ENCODE assay signal across 22 cellular contexts in the genomic region with DNA sequence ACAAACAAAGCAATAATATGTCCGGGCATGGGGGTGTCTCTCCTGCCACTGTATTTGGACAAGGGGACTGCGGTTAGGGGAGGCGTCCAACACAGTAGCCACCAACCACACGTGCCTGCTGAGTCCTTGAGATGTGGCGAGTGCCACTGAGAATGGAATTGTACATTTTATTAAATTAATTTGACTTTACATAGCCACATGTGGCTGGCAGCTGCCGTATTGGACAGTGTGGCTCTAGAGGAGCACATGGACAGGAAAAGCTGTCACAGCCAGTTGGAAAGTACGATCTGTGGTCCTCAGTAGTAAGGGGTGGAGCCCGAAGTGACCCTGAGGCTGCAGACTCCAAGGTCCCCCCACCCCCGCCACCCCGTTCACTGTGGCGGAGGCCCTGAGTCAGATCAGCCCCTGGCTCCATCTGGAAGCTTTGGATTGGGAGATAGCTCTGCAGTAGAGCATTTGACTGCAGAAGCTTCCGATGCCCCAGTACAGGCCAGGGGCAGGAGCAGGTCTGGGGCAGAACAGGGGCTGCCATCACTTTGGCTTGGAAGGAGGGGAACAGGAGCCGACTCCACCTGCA. TPM values are rescaled to one million over a fixed set of nuclear protein-coding genes. Genes with fewer than 3 reads are reported as not detected.
A peak's percentile ranks its signal among the peaks of the same experiment; 100 is the strongest.
DNase-seq lines count a peak whose midpoint lies in the region; ATAC-seq and TF ChIP-seq lines count a peak whose summit lies in the region.
"Had no signal": no experiment of that assay in that cellular context is flagged by ENCODE, and none has a peak within 500 bp of the region (broad histone marks: within the 10 kb centered on the region; RNA-seq: fewer than 3 reads in every experiment).

No MANE protein-coding gene starts in this region.

- H3K9me3 Mint-ChIP-seq in natural killer cell treated with Interleukin-12 subunit alpha and Interleukin-12 subunit beta and Interleukin-15 and Interleukin-18, amount 100 ng/mL, for 72 hours: no peaks in the 10 kb centered on the region
- H3K9me3 Mint-ChIP-seq in natural killer cell: no peaks in the 10 kb centered on the region
- H3K9me3 Mint-ChIP-seq: CD8-positive, alpha-beta memory T cell; GM23338 had no signal

- H3K4me3 Mint-ChIP-seq in natural killer cell treated with Interleukin-12 subunit alpha and Interleukin-12 subunit beta and Interleukin-15 and Interleukin-18, amount 100 ng/mL, for 72 hours: no peak overlapping the region
- no peak overlapping the region for H3K4me3 Mint-ChIP-seq in natural killer cell
- H3K4me3 Mint-ChIP-seq: CD8-positive, alpha-beta memory T cell; GM23338 had no signal

- peak; percentile 18 for DNase-seq in natural killer cell treated with Interleukin-12 subunit alpha and Interleukin-12 subunit beta and Interleukin-15 and Interleukin-18, amount 100 ng/mL, for 72 hours (ENCODE audit: low spot score)
- DNase-seq in natural killer cell (no peak), WERI-Rb-1 (peak; percentile 42), neuronal stem cell (ENCODE audit: low spot score) (no peak), NCI-H1048 (lab: John Stamatoyannopoulos, UW) (no peak)
- no peak for DNase-seq in activated CD4-positive, alpha-beta T cell treated with anti-CD3 and anti-CD28 coated beads for 48 hours
- no peak for DNase-seq in NK-92 treated with Interleukin-12 subunit alpha and Interleukin-12 subunit beta, amount 100 ng/mL, for 24 hours (lab: John Stamatoyannopoulos, UW)
- DNase-seq: C1 segment of cervical spinal cord; CD8-positive, alpha-beta memory T cell; DMS53; EL; NCI-H1417 treated with DMSO at 0.1 percent for 48 hours; NCI-H187 treated with DMSO at 0.1 percent for 48 hours; NCI-H2227 treated with DMSO at 0.1 percent for 48 hours; NCI-H524; NCI-H82; RPMI8226; SJCRH30 had no signal

- H3K27me3 Mint-ChIP-seq in natural killer cell treated with Interleukin-12 subunit alpha and Interleukin-12 subunit beta and Interleukin-15 and Interleukin-18, amount 100 ng/mL, for 72 hours: peaks cover 8 to 10% of the 10 kb centered on the region in 2 donors
- peaks cover 9 to 11% of the 10 kb centered on the region in 2 donors for H3K27me3 Mint-ChIP-seq in natural killer cell (ENCODE audit: low read depth in 2 of 2)

- no peak overlapping the region for H4K91ac ChIP-seq in neuronal stem cell (ENCODE audit: low read depth, low read length, poor library complexity)

- no peak overlapping the region for H3K14ac ChIP-seq in neuronal stem cell (ENCODE audit: low read length)

- H2AK5ac ChIP-seq in neuronal stem cell (ENCODE audit: low read depth, low read length): peak overlapping the region; percentile 33

- no peak overlapping the region for H3K9ac ChIP-seq in neuronal stem cell (ENCODE audit: low read depth, low read length, poor library complexity)

- peaks cover 2% of the 10 kb centered on the region for H3K79me1 ChIP-seq in neuronal stem cell (ENCODE audit: low read depth, low read length)

- intact Hi-C loops in natural killer cell (cut with micrococcal nuclease): no loop called here

- H3K36me3 ChIP-seq in WERI-Rb-1 (no peaks in the 10 kb centered on the region), neuronal stem cell (replicated peaks in 1 of 2; ENCODE audit: control insufficient read depth in 2 of 2, insufficient read depth in 2 of 2, low read length in 2 of 2) (no peaks in the 10 kb centered on the region)
- H3K36me3 ChIP-seq: SJCRH30 had no signal

- TF ChIP-seq CTCF in natural killer cell (IDR thresholded peaks at IDR 0.05) (no peak), WERI-Rb-1 (IDR thresholded peaks at IDR 0.05; ENCODE audit: low read depth, low read length) (no peak)

- H3K27ac Mint-ChIP-seq in natural killer cell treated with Interleukin-12 subunit alpha and Interleukin-12 subunit beta and Interleukin-15 and Interleukin-18, amount 100 ng/mL, for 72 hours: no peak overlapping the region
- H3K27ac Mint-ChIP-seq in natural killer cell: no peak overlapping the region
- H3K27ac Mint-ChIP-seq: CD8-positive, alpha-beta memory T cell; GM23338 had no signal

- no peak overlapping the region for H2AFZ ChIP-seq in neuronal stem cell (ENCODE audit: low read length)
- H2AFZ ChIP-seq: GM23338 had no signal

- H4K8ac ChIP-seq in neuronal stem cell (ENCODE audit: low read depth, low read length): no peak overlapping the region

- H2BK12ac ChIP-seq in neuronal stem cell (ENCODE audit: low read length): no peak overlapping the region

- H3K27me3 ChIP-seq in WERI-Rb-1 (ENCODE audit: insufficient read depth, low read depth, severe bottlenecking): no peaks in the 10 kb centered on the region
- no peaks in the 10 kb centered on the region for H3K27me3 ChIP-seq in neuronal stem cell (ENCODE audit: control insufficient read depth in 3 of 3, insufficient read depth in 3 of 3, low read depth in 1 of 3, low read length in 3 of 3)

- peak overlapping the region; percentile 3 for H3K23ac ChIP-seq in neuronal stem cell (ENCODE audit: low read depth, low read length, poor library complexity)

- no CpG with 5 or more reads among the region's 13 CpGs for WGBS in neuronal stem cell (ENCODE audit: extremely low coverage in 2 of 2, insufficient read length in 2 of 2, insufficient replicate concordance in 1 of 2), 2 donors

- H3K36me3 Mint-ChIP-seq in natural killer cell treated with Interleukin-12 subunit alpha and Interleukin-12 subunit beta and Interleukin-15 and Interleukin-18, amount 100 ng/mL, for 72 hours: no peaks in the 10 kb centered on the region
- no peaks in the 10 kb centered on the region for H3K36me3 Mint-ChIP-seq in natural killer cell
- H3K36me3 Mint-ChIP-seq: CD8-positive, alpha-beta memory T cell had no signal

- no peak overlapping the region for H2BK120ac ChIP-seq in neuronal stem cell (ENCODE audit: low read depth, low read length)

- H3K4ac ChIP-seq in neuronal stem cell (ENCODE audit: low read length): no peak overlapping the region

- H2BK15ac ChIP-seq in neuronal stem cell (ENCODE audit: low read length): peak overlapping the region; percentile 38

- H3K4me3 ChIP-seq in WERI-Rb-1 (ENCODE audit: low read depth, low read length) (no peak overlapping the region), neuronal stem cell (ENCODE audit: low read length in 2 of 2) (no peak overlapping the region)
- H3K4me3 ChIP-seq: A549, GM23338, SJCRH30 had no signal

- no peak overlapping the region for H3K4me2 ChIP-seq in neuronal stem cell (ENCODE audit: insufficient read depth, low read length, poor library complexity, severe bottlenecking)
- H3K4me2 ChIP-seq: A549, GM23338 had no signal

- no peak for ATAC-seq in natural killer cell treated with Interleukin-12 subunit alpha and Interleukin-12 subunit beta and Interleukin-15 and Interleukin-18, amount 100 ng/mL, for 72 hours
- ATAC-seq in natural killer cell: no peak
- no peak for ATAC-seq in GM18511 (IDR thresholded peaks at IDR 0.05; ENCODE audit: unreplicated experiment)
- ATAC-seq: A549, GM23338, HCT116 had no signal

- no peak overlapping the region for H2BK5ac ChIP-seq in neuronal stem cell (ENCODE audit: low read length)

- H3K4me1 ChIP-seq in neuronal stem cell (ENCODE audit: control insufficient read depth in 2 of 2, insufficient read depth in 1 of 2, low read depth in 1 of 2, low read length in 2 of 2): peaks cover 0 to 4% of the 10 kb centered on the region in 2 donors
- H3K4me1 ChIP-seq: A549 had no signal

- no peak overlapping the region for H3K27ac ChIP-seq in WERI-Rb-1
- H3K27ac ChIP-seq in neuronal stem cell (replicated peaks; ENCODE audit: low read length): no peak overlapping the region
- H3K27ac ChIP-seq: A549, SJCRH30 had no signal

- peak overlapping the region; percentile 39 for H3K18ac ChIP-seq in neuronal stem cell (ENCODE audit: low read length)

- H3K9me3 ChIP-seq in WERI-Rb-1 (ENCODE audit: severe bottlenecking): no peaks in the 10 kb centered on the region
- no peaks in the 10 kb centered on the region for H3K9me3 ChIP-seq in neuronal stem cell (replicated peaks in 1 of 2; ENCODE audit: control insufficient read depth in 2 of 2, insufficient read depth in 1 of 2, low read depth in 1 of 2, low read length in 2 of 2)
- H3K9me3 ChIP-seq: A549, SJCRH30 had no signal

- H3K4me1 Mint-ChIP-seq in natural killer cell treated with Interleukin-12 subunit alpha and Interleukin-12 subunit beta and Interleukin-15 and Interleukin-18, amount 100 ng/mL, for 72 hours (ENCODE audit: low read depth in 2 of 2): peaks cover 6 to 9% of the 10 kb centered on the region in 2 donors
- peaks cover 11 to 13% of the 10 kb centered on the region in 2 donors for H3K4me1 Mint-ChIP-seq in natural killer cell

RNA-seq across cellular contexts. Expression of gene BEGAIN, which starts 25.8 kb away (rescaled TPM):
- not detected for total RNA-seq in natural killer cell treated with Interleukin-12 subunit alpha and Interleukin-12 subunit beta and Interleukin-15 and Interleukin-18, amount 100 ng/mL, for 72 hours
- 1 to 10 TPM in 1 of 3 donors, under 1 TPM in 1, not detected in 1; 0.11 to 1.3 TPM for total RNA-seq in natural killer cell
- 20.9 TPM for polyA plus RNA-seq in neuronal stem cell (2013, experiment 1 of 2)
- 20.1 TPM for polyA plus RNA-seq in neuronal stem cell (2013, experiment 2 of 2)

Comparison
In these comparisons a context has a peak if more than half of its experiments do, and no peak if none do; other contexts are left out.
1. DNase-seq: peak in natural killer cell treated with Interleukin-12 subunit alpha and Interleukin-12 subunit beta and Interleukin-15 and Interleukin-18, amount 100 ng/mL, for 72 hours (single experiment) and WERI-Rb-1 (single experiment); none in natural killer cell (single experiment), neuronal stem cell (single experiment), activated CD4-positive, alpha-beta T cell treated with anti-CD3 and anti-CD28 coated beads for 48 hours (single experiment), NCI-H1048 (single experiment) and NK-92 treated with Interleukin-12 subunit alpha and Interleukin-12 subunit beta, amount 100 ng/mL, for 24 hours (single experiment).